In the genomic region with DNA sequence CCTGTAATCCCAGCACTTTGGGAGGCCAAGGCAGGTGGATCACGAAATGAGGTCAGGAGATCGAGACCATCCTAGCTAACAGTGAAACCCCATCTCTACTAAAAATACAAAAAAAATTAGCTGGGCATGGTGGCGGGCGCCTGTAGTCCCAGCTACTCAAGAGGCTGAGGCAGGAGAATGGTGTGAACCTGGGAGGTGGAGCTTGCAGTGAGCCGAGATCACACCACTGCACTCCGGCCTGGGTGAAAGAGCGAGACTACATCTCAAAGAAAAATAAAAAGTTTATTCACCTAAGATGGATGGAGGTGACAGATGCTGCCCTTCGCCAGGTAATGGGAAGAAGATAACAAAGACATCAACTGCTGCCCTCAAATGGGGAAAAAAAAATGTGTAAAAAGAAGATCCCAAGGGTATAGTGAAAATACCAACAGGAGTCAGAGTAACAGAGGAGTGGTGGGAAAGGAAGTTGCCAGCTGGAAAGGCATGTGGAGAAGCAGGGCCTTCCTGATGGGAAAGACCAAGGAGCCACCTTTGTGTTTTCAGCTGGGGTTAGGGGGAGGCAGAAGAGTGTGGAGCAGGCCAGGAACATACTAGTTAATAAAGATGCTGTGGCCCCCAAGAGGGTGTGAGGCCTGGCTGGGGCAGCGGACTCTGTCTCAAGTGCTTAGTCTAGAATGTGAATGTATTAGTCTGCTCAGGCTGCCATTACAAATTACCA, we compare ENCODE assay signal across 7 cellular contexts. TPM values are rescaled to one million over a fixed set of nuclear protein-coding genes. Genes with fewer than 3 reads are reported as not detected.
DNase-seq lines count a peak whose midpoint lies in the region; ATAC-seq and TF ChIP-seq lines count a peak whose summit lies in the region.
"Not testable (repeated sequence)": the region's sequence is repeated elsewhere in the genome, so short reads cannot be mapped to it uniquely, and the experiment has no call there.

No MANE protein-coding gene starts in this region.

- peaks cover 30% of the 10 kb centered on the region; the same call in 1 of the 2 replicates for H4K20me1 ChIP-seq in BLaER1
- peaks cover 12% of the 10 kb centered on the region for H4K20me1 ChIP-seq in IMR-90 (ENCODE audit: insufficient read depth, low read length)

- not testable (repeated sequence) for H2BK120ac ChIP-seq in IMR-90 (ENCODE audit: low read depth, low read length)

- not testable (repeated sequence) for H2BK15ac ChIP-seq in IMR-90 (ENCODE audit: low read depth, low read length)

- BruUV-seq in IMR-90 (replicated peaks; lab: Mats Ljungman, UMichigan) = not testable (repeated sequence)

- dilution Hi-C loops in IMR-90 (cut with HindIII; ENCODE audit: low sequenced_read_pairs, unreplicated experiment) = not testable (repeated sequence)

- not testable (repeated sequence) for H4K91ac ChIP-seq in IMR-90 (ENCODE audit: insufficient read depth, low read depth, low read length)

- H3K79me1 ChIP-seq in IMR-90 (ENCODE audit: low read depth in 1 of 2, low read length in 2 of 2) = peaks cover 23 to 50% of the 10 kb centered on the region in 2 experiments

- H2AK5ac ChIP-seq in IMR-90 (ENCODE audit: low read depth, low read length) = not testable (repeated sequence)

- WGBS in IMR-90 (ENCODE audit: extremely low coverage in 2 of 2, insufficient read length in 1 of 2), 2 experiments = no CpG with 5 or more reads among the region's 9 CpGs

- not testable (repeated sequence) for ATAC-seq in IMR-90 (ENCODE audit: low read depth); activated naive CD8-positive, alpha-beta T cell treated with anti-CD3 and anti-CD28 coated beads, Interleukin-2, amount 10 ng/mL, durations not matched to agents 7 days and 5 days (ENCODE audit: low read depth); effector memory CD8-positive, alpha-beta T cell (replicated peaks); gastrocnemius medialis

- intact Hi-C loops in IMR-90 (cut with micrococcal nuclease); gastrocnemius medialis (cut with DNase I; ENCODE audit: low total_unique reads): not testable (repeated sequence)

- not testable (repeated sequence) for H3K27me3 Mint-ChIP-seq in activated CD4-positive, alpha-beta memory T cell treated with anti-CD3 and anti-CD28 coated beads, Interleukin-2, amount 10 ng/mL, durations not matched to agents 7 days and 5 days; activated naive CD8-positive, alpha-beta T cell treated with anti-CD3 and anti-CD28 coated beads, Interleukin-2, amount 10 ng/mL, durations not matched to agents 7 days and 5 days; effector memory CD8-positive, alpha-beta T cell; nephron progenitor cell (ENCODE audit: low read depth, poor library complexity)

- not testable (repeated sequence) for H3K9me3 ChIP-seq in BLaER1; IMR-90 (ENCODE audit: control insufficient read depth, insufficient read depth, low read length); gastrocnemius medialis

- H3K4me3 ChIP-seq in BLaER1; IMR-90 (ENCODE audit: insufficient read depth, low read depth, low read length); gastrocnemius medialis: not testable (repeated sequence)

- H3K4me2 ChIP-seq in BLaER1 = peak overlapping the region; percentile 85
- not testable (repeated sequence) for H3K4me2 ChIP-seq in IMR-90 (ENCODE audit: low read depth, low read length)

- H3K9ac ChIP-seq in BLaER1; IMR-90 (ENCODE audit: low read depth, low read length): not testable (repeated sequence)

- not testable (repeated sequence) for TF ChIP-seq CTCF in IMR-90 (conservative IDR thresholded peaks at IDR 0.05; ENCODE audit: low read depth, low read length); nephron progenitor cell (IDR thresholded peaks at IDR 0.05); gastrocnemius medialis (IDR thresholded peaks at IDR 0.05 in 4 of 5, conservative IDR thresholded peaks at IDR 0.05 in 1 of 5)

- POLR2A ChIA-PET in IMR-90 (lab: Charles Lee; ENCODE audit: unreplicated experiment) = not testable (repeated sequence)
- POLR2A ChIA-PET in activated CD4-positive, alpha-beta memory T cell treated with anti-CD3 and anti-CD28 coated beads, Interleukin-2, amount 10 ng/mL, durations not matched to agents 7 days and 5 days (lab: Charles Lee) = interaction anchor here (0.6 kb wide), 1 partner anchor 11 kb away, joined by 4 read pairs; a partner anchor contains a TSS
- POLR2A ChIA-PET in activated naive CD8-positive, alpha-beta T cell treated with anti-CD3 and anti-CD28 coated beads, Interleukin-2, amount 10 ng/mL, durations not matched to agents 7 days and 5 days (lab: Charles Lee) = interaction anchor here (6.9 kb wide), 1 partner anchor 10 kb away, joined by 70 read pairs; a partner anchor contains a TSS

- in situ Hi-C loops in IMR-90 (cut with MboI; ENCODE audit: low sequenced_read_pairs); gastrocnemius medialis (cut with MboI; ENCODE audit: low sequenced_read_pairs in 4 of 4): not testable (repeated sequence)

- peak overlapping the region; percentile 66 for H2AK9ac ChIP-seq in IMR-90 (replicated peaks; ENCODE audit: low read depth, low read length, poor library complexity)

- H2AFZ ChIP-seq in IMR-90 (replicated peaks; ENCODE audit: low read length, poor library complexity) = not testable (repeated sequence)

- not testable (repeated sequence) for H3K9me3 Mint-ChIP-seq in activated CD4-positive, alpha-beta memory T cell treated with anti-CD3 and anti-CD28 coated beads, Interleukin-2, amount 10 ng/mL, durations not matched to agents 7 days and 5 days; activated naive CD8-positive, alpha-beta T cell treated with anti-CD3 and anti-CD28 coated beads, Interleukin-2, amount 10 ng/mL, durations not matched to agents 7 days and 5 days; effector memory CD8-positive, alpha-beta T cell; nephron progenitor cell

- H3K9me1 ChIP-seq in IMR-90 (ENCODE audit: insufficient read depth, low read length) = not testable (repeated sequence)

- H3K27ac ChIP-seq in BLaER1; IMR-90 (ENCODE audit: insufficient read depth, low read length): not testable (repeated sequence)
- H3K27ac ChIP-seq in gastrocnemius medialis = peak overlapping the region; percentile 91 to 100 (median 96)

- H3K36me3 ChIP-seq in BLaER1 (peaks cover 56% of the 10 kb centered on the region), IMR-90 (ENCODE audit: control insufficient read depth, insufficient read depth, low read length) (peaks cover 16% of the 10 kb centered on the region), gastrocnemius medialis (peaks cover 0 to 26% of the 10 kb centered on the region in 2 donors)

- not testable (repeated sequence) for H3K27me3 ChIP-seq in BLaER1; IMR-90 (ENCODE audit: control insufficient read depth, insufficient read depth, low read length); gastrocnemius medialis

- not testable (repeated sequence) for TF ChIP-seq POLR2A in IMR-90 (IDR thresholded peaks at IDR 0.05; ENCODE audit: low read depth, low read length); gastrocnemius medialis (IDR thresholded peaks at IDR 0.05)

- TF ChIP-seq RAD21 in IMR-90 (IDR thresholded peaks at IDR 0.05; ENCODE audit: low read length) = not testable (repeated sequence)

- not testable (repeated sequence) for H2BK5ac ChIP-seq in IMR-90 (ENCODE audit: low read depth, low read length, poor library complexity, severe bottlenecking)

- H3K4ac ChIP-seq in IMR-90 (ENCODE audit: low read depth, low read length) = not testable (repeated sequence)

- H2BK20ac ChIP-seq in IMR-90 (ENCODE audit: low read depth, low read length) = not testable (repeated sequence)

- not testable (repeated sequence) for H3K4me3 Mint-ChIP-seq in activated CD4-positive, alpha-beta memory T cell treated with anti-CD3 and anti-CD28 coated beads, Interleukin-2, amount 10 ng/mL, durations not matched to agents 7 days and 5 days; activated naive CD8-positive, alpha-beta T cell treated with anti-CD3 and anti-CD28 coated beads, Interleukin-2, amount 10 ng/mL, durations not matched to agents 7 days and 5 days; effector memory CD8-positive, alpha-beta T cell; nephron progenitor cell

- H3K4me1 Mint-ChIP-seq in activated CD4-positive, alpha-beta memory T cell treated with anti-CD3 and anti-CD28 coated beads, Interleukin-2, amount 10 ng/mL, durations not matched to agents 7 days and 5 days = peaks cover 20% of the 10 kb centered on the region
- H3K4me1 Mint-ChIP-seq in activated naive CD8-positive, alpha-beta T cell treated with anti-CD3 and anti-CD28 coated beads, Interleukin-2, amount 10 ng/mL, durations not matched to agents 7 days and 5 days; effector memory CD8-positive, alpha-beta T cell (ENCODE audit: low read depth in 2 of 2): not testable (repeated sequence)
- peaks cover 32% of the 10 kb centered on the region for H3K4me1 Mint-ChIP-seq in nephron progenitor cell

- H3K23ac ChIP-seq in IMR-90 (ENCODE audit: low read depth, low read length) = not testable (repeated sequence)

- H3K56ac ChIP-seq in IMR-90 (ENCODE audit: extremely low read depth, insufficient read depth, low read length) = not testable (repeated sequence)

- not testable (repeated sequence) for H4K8ac ChIP-seq in IMR-90 (ENCODE audit: low read depth in 2 of 2, low read length in 2 of 2)

- CTCF ChIA-PET in IMR-90 (lab: Yijun Ruan, JAX); activated CD4-positive, alpha-beta memory T cell treated with anti-CD3 and anti-CD28 coated beads, Interleukin-2, amount 10 ng/mL, durations not matched to agents 7 days and 5 days (lab: Charles Lee): not testable (repeated sequence)

- H3K14ac ChIP-seq in IMR-90 (replicated peaks; ENCODE audit: low read depth, low read length) = not testable (repeated sequence)

- peaks cover 25% of the 10 kb centered on the region for H3K36me3 Mint-ChIP-seq in activated CD4-positive, alpha-beta memory T cell treated with anti-CD3 and anti-CD28 coated beads, Interleukin-2, amount 10 ng/mL, durations not matched to agents 7 days and 5 days (ENCODE audit: low read depth)
- not testable (repeated sequence) for H3K36me3 Mint-ChIP-seq in activated naive CD8-positive, alpha-beta T cell treated with anti-CD3 and anti-CD28 coated beads, Interleukin-2, amount 10 ng/mL, durations not matched to agents 7 days and 5 days
- H3K36me3 Mint-ChIP-seq in effector memory CD8-positive, alpha-beta T cell (ENCODE audit: insufficient read depth) = peaks cover 42% of the 10 kb centered on the region
- H3K36me3 Mint-ChIP-seq in nephron progenitor cell (ENCODE audit: low read depth) = peaks cover 40% of the 10 kb centered on the region

- DNase-seq in IMR-90; activated CD4-positive, alpha-beta memory T cell treated with anti-CD3 and anti-CD28 coated beads, Interleukin-2, amount 10 ng/mL, durations not matched to agents 7 days and 5 days; activated naive CD8-positive, alpha-beta T cell treated with anti-CD3 and anti-CD28 coated beads, Interleukin-2, amount 10 ng/mL, durations not matched to agents 7 days and 5 days; effector memory CD8-positive, alpha-beta T cell; nephron progenitor cell; gastrocnemius medialis: not testable (repeated sequence)

- not testable (repeated sequence) for H4K5ac ChIP-seq in IMR-90 (ENCODE audit: low read depth, low read length)

- H3K18ac ChIP-seq in IMR-90 (ENCODE audit: low read depth, low read length) = not testable (repeated sequence)

- peak overlapping the region; percentile 4 for H3K27ac Mint-ChIP-seq in activated CD4-positive, alpha-beta memory T cell treated with anti-CD3 and anti-CD28 coated beads, Interleukin-2, amount 10 ng/mL, durations not matched to agents 7 days and 5 days
- H3K27ac Mint-ChIP-seq in activated naive CD8-positive, alpha-beta T cell treated with anti-CD3 and anti-CD28 coated beads, Interleukin-2, amount 10 ng/mL, durations not matched to agents 7 days and 5 days = peak overlapping the region; percentile 9
- peak overlapping the region; percentile 4 to 12 for H3K27ac Mint-ChIP-seq in effector memory CD8-positive, alpha-beta T cell
- H3K27ac Mint-ChIP-seq in nephron progenitor cell = peak overlapping the region; percentile 80

- peaks cover 45% of the 10 kb centered on the region for H3K4me1 ChIP-seq in BLaER1
- H3K4me1 ChIP-seq in IMR-90 (ENCODE audit: control insufficient read depth, insufficient read depth, low read length) = not testable (repeated sequence)
- H3K4me1 ChIP-seq in gastrocnemius medialis = peaks cover 44 to 47% of the 10 kb centered on the region in 2 donors

RNA-seq across cellular contexts. Expression of a gene that starts 4.3 kb away (rescaled TPM):
- total RNA-seq in IMR-90 (2012; rRNA removed) = 37.5 and 48.9 TPM in 2 replicates
- polyA plus RNA-seq in IMR-90 (2012; rRNA removed) = 36.7 and 38.0 TPM in 2 replicates
- 11.3 and 15.3 TPM in 2 replicates for polyA plus RNA-seq in IMR-90 (2012; cell fraction: cytosol; rRNA removed)
- polyA plus RNA-seq in IMR-90 (2012; cell fraction: nucleus; rRNA removed; ENCODE audit: low replicate concordance) = 3.0 and 12.5 TPM in 2 replicates
- total RNA-seq in activated CD4-positive, alpha-beta memory T cell treated with anti-CD3 and anti-CD28 coated beads, Interleukin-2, amount 10 ng/mL, durations not matched to agents 7 days and 5 days = 10 to 100 TPM; 22.4 to 24.6 TPM
- 10 to 100 TPM; 22.0 to 23.6 TPM for total RNA-seq in activated naive CD8-positive, alpha-beta T cell treated with anti-CD3 and anti-CD28 coated beads, Interleukin-2, amount 10 ng/mL, durations not matched to agents 7 days and 5 days
- 10 to 100 TPM; 53.8 to 75.1 (median 61.5) TPM for total RNA-seq in gastrocnemius medialis

RNA-seq across cellular contexts. Expression of a gene that starts 5.1 kb away (rescaled TPM):
- total RNA-seq in IMR-90 (2012; rRNA removed) = 13.9 and 14.5 TPM in 2 replicates
- 22.6 and 24.2 TPM in 2 replicates for polyA plus RNA-seq in IMR-90 (2012; rRNA removed)
- 13.5 and 19.1 TPM in 2 replicates for polyA plus RNA-seq in IMR-90 (2012; cell fraction: cytosol; rRNA removed)
- polyA plus RNA-seq in IMR-90 (2012; cell fraction: nucleus; rRNA removed; ENCODE audit: low replicate concordance) = 20.6 and 27.4 TPM in 2 replicates
- total RNA-seq in activated CD4-positive, alpha-beta memory T cell treated with anti-CD3 and anti-CD28 coated beads, Interleukin-2, amount 10 ng/mL, durations not matched to agents 7 days and 5 days = 10 to 100 TPM; 52.0 to 52.8 TPM
- 10 to 100 TPM; 37.8 to 42.7 TPM for total RNA-seq in activated naive CD8-positive, alpha-beta T cell treated with anti-CD3 and anti-CD28 coated beads, Interleukin-2, amount 10 ng/mL, durations not matched to agents 7 days and 5 days
- 10 to 100 TPM; 14.2 to 46.8 (median 24.6) TPM for total RNA-seq in gastrocnemius medialis

RNA-seq across cellular contexts. Expression of a gene that starts 10.9 kb away (rescaled TPM):
- total RNA-seq in IMR-90 (2012; rRNA removed) (8.2 and 9.2 TPM in 2 replicates), gastrocnemius medialis (100 to 1,000 TPM; 157 to 182 (median 178) TPM)
- 8.9 and 10.2 TPM in 2 replicates for polyA plus RNA-seq in IMR-90 (2012; rRNA removed)
- polyA plus RNA-seq in IMR-90 (2012; cell fraction: cytosol; rRNA removed) = 11.9 and 14.7 TPM in 2 replicates
- 7.8 and 8.0 TPM in 2 replicates for polyA plus RNA-seq in IMR-90 (2012; cell fraction: nucleus; rRNA removed; ENCODE audit: low replicate concordance)
- 10 to 100 TPM; 31.8 to 32.9 TPM for total RNA-seq in activated CD4-positive, alpha-beta memory T cell treated with anti-CD3 and anti-CD28 coated beads, Interleukin-2, amount 10 ng/mL, durations not matched to agents 7 days and 5 days
- total RNA-seq in activated naive CD8-positive, alpha-beta T cell treated with anti-CD3 and anti-CD28 coated beads, Interleukin-2, amount 10 ng/mL, durations not matched to agents 7 days and 5 days = 10 to 100 TPM; 42.2 to 47.4 TPM

RNA-seq across cellular contexts. Expression of a gene that starts 42.4 kb away (rescaled TPM):
- total RNA-seq in IMR-90 (2012; rRNA removed) (138 and 152 TPM in 2 replicates), gastrocnemius medialis (100 to 1,000 TPM; 106 to 199 (median 165) TPM)
- 149 and 153 TPM in 2 replicates for polyA plus RNA-seq in IMR-90 (2012; rRNA removed)
- polyA plus RNA-seq in IMR-90 (2012; cell fraction: cytosol; rRNA removed) = 92.0 and 129 TPM in 2 replicates
- polyA plus RNA-seq in IMR-90 (2012; cell fraction: nucleus; rRNA removed; ENCODE audit: low replicate concordance) = 67.8 and 81.3 TPM in 2 replicates
- 10 to 100 TPM; 62.1 to 65.6 TPM for total RNA-seq in activated CD4-positive, alpha-beta memory T cell treated with anti-CD3 and anti-CD28 coated beads, Interleukin-2, amount 10 ng/mL, durations not matched to agents 7 days and 5 days
- total RNA-seq in activated naive CD8-positive, alpha-beta T cell treated with anti-CD3 and anti-CD28 coated beads, Interleukin-2, amount 10 ng/mL, durations not matched to agents 7 days and 5 days = 10 to 100 TPM; 58.2 to 68.7 TPM

RNA-seq across cellular contexts. Expression of a gene that starts 43.1 kb away (rescaled TPM):
- 37.5 and 44.6 TPM in 2 replicates for total RNA-seq in IMR-90 (2012; rRNA removed)
- polyA plus RNA-seq in IMR-90 (2012; rRNA removed) = 20.0 and 22.7 TPM in 2 replicates
- polyA plus RNA-seq in IMR-90 (2012; cell fraction: cytosol; rRNA removed) = 7.7 and 9.1 TPM in 2 replicates
- 24.8 and 25.7 TPM in 2 replicates for polyA plus RNA-seq in IMR-90 (2012; cell fraction: nucleus; rRNA removed; ENCODE audit: low replicate concordance)
- 10 to 100 TPM; 53.2 to 56.2 TPM for total RNA-seq in activated CD4-positive, alpha-beta memory T cell treated with anti-CD3 and anti-CD28 coated beads, Interleukin-2, amount 10 ng/mL, durations not matched to agents 7 days and 5 days
- total RNA-seq in activated naive CD8-positive, alpha-beta T cell treated with anti-CD3 and anti-CD28 coated beads, Interleukin-2, amount 10 ng/mL, durations not matched to agents 7 days and 5 days = 10 to 100 TPM; 54.2 to 56.1 TPM
- total RNA-seq in gastrocnemius medialis = under 1 TPM in 1 of 4 donors, not detected in 3; 0.27 TPM

Comparison
In these comparisons a context has a peak if more than half of its experiments do, and no peak if none do; other contexts are left out.
1. H3K27ac Mint-ChIP-seq: peak in every context shown above with its lines; median percentile 80 in nephron progenitor cell; 9 in activated naive CD8-positive, alpha-beta T cell treated with anti-CD3 and anti-CD28 coated beads, Interleukin-2, amount 10 ng/mL, durations not matched to agents 7 days and 5 days; 8 in effector memory CD8-positive, alpha-beta T cell; 4 in activated CD4-positive, alpha-beta memory T cell treated with anti-CD3 and anti-CD28 coated beads, Interleukin-2, amount 10 ng/mL, durations not matched to agents 7 days and 5 days.